In genomic region chr5:92980491-92980890, GRCh38 we compare ENCODE assay signal across 21 cellular contexts.
"Had no signal": no experiment of that assay in that cellular context is flagged by ENCODE, and none has a peak within 500 bp of the region (broad histone marks: within the 10 kb centered on the region; RNA-seq: fewer than 3 reads in every experiment).

No MANE protein-coding gene starts in this region.

- H3K27me3 ChIP-seq: tibial nerve had no signal

- DNase-seq: activated B cell treated with CpG ODN at 0.5 μM for 24 hours; activated CD4-positive, alpha-beta memory T cell treated with anti-CD3 and anti-CD28 coated beads, Interleukin-2, amount 10 ng/mL, durations not matched to agents 7 days and 5 days; activated CD4-positive, alpha-beta T cell treated with anti-CD3 and anti-CD28 coated beads for 4 hours; activated naive CD4-positive, alpha-beta T cell treated with anti-CD3 and anti-CD28 coated beads, Interleukin-2, amount 10 ng/mL, durations not matched to agents 7 days and 5 days; activated naive CD8-positive, alpha-beta T cell treated with anti-CD3 and anti-CD28 coated beads, Interleukin-2, amount 50 U/mL, for 24 hours; activated T-cell treated with anti-CD3 and anti-CD28 coated beads, Interleukin-2, amount 50 U/mL, for 1 hour; aorta; cerebellar nuclear complex; cortex of kidney; immature natural killer cell; kidney glomerular epithelial cell; left ventricle myocardium superior; mesendoderm; naive thymus-derived CD8-positive, alpha-beta T cell; occipital lobe; posterior cingulate gyrus; stimulated activated CD8-positive, alpha-beta memory T cell treated with anti-CD3 and anti-CD28 coated beads, Interleukin-4, amount 100 ng/mL, for 48 hours; T-cell; T-helper 9 cell had no signal

- H3K4me3 ChIP-seq: tibial nerve had no signal

- H3K36me3 ChIP-seq: tibial nerve had no signal

- FAIRE-seq: urothelium cell line had no signal
